Comparison of ENCODE assay signal across 16 cellular contexts in genomic region chr4:185775792-185776555, GRCh38. TPM values are rescaled to one million over a fixed set of nuclear protein-coding genes. Genes with fewer than 3 reads are reported as not detected.
DNase-seq lines count a peak whose midpoint lies in the region; ATAC-seq and TF ChIP-seq lines count a peak whose summit lies in the region.
"Had no signal": no experiment of that assay in that cellular context is flagged by ENCODE, and none has a peak within 500 bp of the region (broad histone marks: within the 10 kb centered on the region; RNA-seq: fewer than 3 reads in every experiment).

No MANE protein-coding gene starts in this region.

- peak overlapping the region; percentile 62 to 83 (median 62) for H3K27ac Mint-ChIP-seq in nephron
- no peak overlapping the region for H3K27ac Mint-ChIP-seq in CD8-positive, alpha-beta T cell
- H3K27ac Mint-ChIP-seq: activated CD8-positive, alpha-beta T cell treated with anti-CD3 and anti-CD28 coated beads for 36 hours had no signal

- H3K27ac ChIP-seq in ACC112 (ENCODE audit: low read depth, low read length) (peak overlapping the region; percentile 83), Karpas-422 (ENCODE audit: low read length) (no peak overlapping the region)
- no peak overlapping the region for H3K27ac ChIP-seq in CD8-positive, alpha-beta T cell (ENCODE audit: low read depth, low read length)

- TF ChIP-seq CTCF in nephron (IDR thresholded peaks at IDR 0.05; ENCODE audit: unreplicated experiment in 3 of 3) = no peak
- TF ChIP-seq CTCF in CD8-positive, alpha-beta T cell (IDR thresholded peaks at IDR 0.05) = no peak

- POLR2A ChIA-PET in CD8-positive, alpha-beta T cell (lab: Charles Lee) = no interaction called here

- CTCF ChIA-PET in CD8-positive, alpha-beta T cell (lab: Charles Lee) = no interaction called here

- DNase-seq in SK-MEL-5 (ENCODE audit: low read depth, low spot score) (peak; percentile 68), Right ventricle myocardium superior (no peak), Karpas-422 (no peak), HK-2 (ENCODE audit: unreplicated experiment) (no peak)
- no peak for DNase-seq in CD8-positive, alpha-beta T cell
- no peak for DNase-seq in activated CD4-positive, CD25-positive, alpha-beta regulatory T cell treated with anti-CD3 and anti-CD28 coated beads, Interleukin-2, amount 50 U/mL, for 72 hours
- DNase-seq: ACHN; activated CD8-positive, alpha-beta T cell treated with anti-CD3 and anti-CD28 coated beads for 36 hours; activated naive CD4-positive, alpha-beta T cell treated with Interleukin-2 at 50 U/mL for 16 hours; DMS153; NCI-H2081; T-helper 1 cell had no signal

- no peak overlapping the region for H3K4me2 ChIP-seq in Karpas-422 (ENCODE audit: low read depth, low read length, poor library complexity, severe bottlenecking)

- peaks cover 9% of the 10 kb centered on the region for H3K36me3 Mint-ChIP-seq in nephron (ENCODE audit: low read depth)
- H3K36me3 Mint-ChIP-seq in CD8-positive, alpha-beta T cell = no peaks in the 10 kb centered on the region

- H3K9me2 ChIP-seq in Karpas-422 (replicated peaks; ENCODE audit: insufficient read depth, low read length) = no peaks in the 10 kb centered on the region

- ATAC-seq in Right ventricle myocardium superior (ENCODE audit: poor library complexity) = peak; percentile 79
- no peak for ATAC-seq in CD8-positive, alpha-beta T cell
- ATAC-seq: activated CD8-positive, alpha-beta T cell treated with anti-CD3 and anti-CD28 coated beads for 36 hours had no signal

- peaks cover 3% of the 10 kb centered on the region for H3K9me3 Mint-ChIP-seq in nephron
- peaks cover 6% of the 10 kb centered on the region for H3K9me3 Mint-ChIP-seq in CD8-positive, alpha-beta T cell

- intact Hi-C loops in Right ventricle myocardium superior (cut with DNase I) = loop anchor here (10.0 kb wide), 1 partner anchor 249 kb away; no protein-coding TSS in a partner anchor
- intact Hi-C loops in CD8-positive, alpha-beta T cell (cut with DNase I, micrococcal nuclease) = no loop called here

- H3K4me1 ChIP-seq in ACC112 (ENCODE audit: control insufficient read depth, insufficient read depth, low read length, unreplicated experiment) (peaks cover 52% of the 10 kb centered on the region), Karpas-422 (ENCODE audit: low read length) (no peaks in the 10 kb centered on the region)
- no peaks in the 10 kb centered on the region for H3K4me1 ChIP-seq in CD8-positive, alpha-beta T cell (ENCODE audit: insufficient read depth, low read length)

- peak overlapping the region; percentile 66 for H3K4me3 ChIP-seq in ACC112 (ENCODE audit: low read depth, low read length)
- no peak overlapping the region for H3K4me3 ChIP-seq in CD8-positive, alpha-beta T cell (ENCODE audit: low read depth, low read length)
- no peak overlapping the region for H3K4me3 ChIP-seq in Karpas-422 (ENCODE audit: low read length)
- H3K4me3 ChIP-seq: colonic mucosa, lung had no signal

- H3K27me3 ChIP-seq in ACC112 (ENCODE audit: insufficient read depth, low read length) = no peaks in the 10 kb centered on the region
- H3K27me3 ChIP-seq in CD8-positive, alpha-beta T cell (ENCODE audit: insufficient read depth, low read length) = no peaks in the 10 kb centered on the region
- no peaks in the 10 kb centered on the region for H3K27me3 ChIP-seq in Karpas-422 (ENCODE audit: low read length)
- H3K27me3 ChIP-seq: colonic mucosa had no signal

- peaks cover 11% of the 10 kb centered on the region for H3K27me3 Mint-ChIP-seq in nephron (ENCODE audit: low read depth)
- peaks cover 11% of the 10 kb centered on the region for H3K27me3 Mint-ChIP-seq in CD8-positive, alpha-beta T cell (ENCODE audit: low read depth)

- no peaks in the 10 kb centered on the region for H4K20me1 ChIP-seq in Karpas-422 (ENCODE audit: insufficient read depth, low read depth, low read length)

- H3K36me3 ChIP-seq in ACC112 (ENCODE audit: insufficient read depth, low read length) (no peaks in the 10 kb centered on the region), Karpas-422 (ENCODE audit: insufficient read depth, low read length) (no peaks in the 10 kb centered on the region)
- no peaks in the 10 kb centered on the region for H3K36me3 ChIP-seq in CD8-positive, alpha-beta T cell (ENCODE audit: insufficient read depth, low read length)
- H3K36me3 ChIP-seq: colonic mucosa had no signal

- in situ Hi-C loops in SK-MEL-5 (cut with HindIII; ENCODE audit: low pct_unique_long_range_greater_than_20kb, low sequenced_read_pairs) = no loop called here

- peak overlapping the region in 1 of 3 experiments; percentile 87 for H3K4me3 Mint-ChIP-seq in nephron
- no peak overlapping the region for H3K4me3 Mint-ChIP-seq in CD8-positive, alpha-beta T cell
- H3K4me3 Mint-ChIP-seq: activated CD8-positive, alpha-beta T cell treated with anti-CD3 and anti-CD28 coated beads for 36 hours had no signal

- H3K4me1 Mint-ChIP-seq in nephron = peaks cover 41% of the 10 kb centered on the region
- no peaks in the 10 kb centered on the region for H3K4me1 Mint-ChIP-seq in CD8-positive, alpha-beta T cell (ENCODE audit: low read depth)

- no peaks in the 10 kb centered on the region for H3K9me3 ChIP-seq in CD8-positive, alpha-beta T cell (ENCODE audit: low read length)
- H3K9me3 ChIP-seq in Karpas-422 (ENCODE audit: low read length) = no peaks in the 10 kb centered on the region
- H3K9me3 ChIP-seq: colonic mucosa had no signal

- H2AFZ ChIP-seq in ACC112 (ENCODE audit: low read length, unreplicated experiment) (peak overlapping the region; percentile 78), Karpas-422 (ENCODE audit: low read length) (no peak overlapping the region)

- peaks cover 17% of the 10 kb centered on the region for H3K79me2 ChIP-seq in ACC112 (ENCODE audit: control insufficient read depth, insufficient read depth, low read length, unreplicated experiment)
- no peaks in the 10 kb centered on the region for H3K79me2 ChIP-seq in Karpas-422 (ENCODE audit: low read length)

- H3K9ac ChIP-seq in Karpas-422 (ENCODE audit: low read length) = no peak overlapping the region

RNA-seq across cellular contexts. Expression of gene SORBS2, which starts 36.0 kb away (rescaled TPM):
- total RNA-seq in SK-MEL-5 (2014; rRNA removed; shearing (Covaris generic)) = 45.8 and 49.8 TPM in 2 replicates
- 79.8 and 87.2 TPM in 2 replicates for polyA plus RNA-seq in SK-MEL-5 (2015; cell fraction: cytosol; rRNA removed)
- 83.2 and 116 TPM in 2 replicates for polyA plus RNA-seq in SK-MEL-5 (2015; cell fraction: nucleus; rRNA removed)
- 819 TPM for total RNA-seq in Right ventricle myocardium superior
- total RNA-seq in CD8-positive, alpha-beta T cell = under 1 TPM in 1 of 2 experiments, not detected in 1; 0.08 TPM
- not detected in 2 replicates for total RNA-seq in Karpas-422 (2014; rRNA removed; shearing (Covaris generic); ENCODE audit: low replicate concordance)
- total RNA-seq: activated CD8-positive, alpha-beta T cell treated with anti-CD3 and anti-CD28 coated beads for 36 hours had no signal

Comparison
In these comparisons a context has a peak if more than half of its experiments do, and no peak if none do; other contexts are left out.
1. RNA of gene SORBS2, which starts 36.0 kb away (total RNA-seq): 819 TPM in Right ventricle myocardium superior (single experiment) and 45.8 to 49.8 TPM in SK-MEL-5; 0.08 TPM in CD8-positive, alpha-beta T cell and not detected in Karpas-422; every median in the first group is over 10 times any median in the second.